ENCODE assay signal across 9 cellular contexts in genomic region chr3:57952208-57952631, GRCh38. TPM values are rescaled to one million over a fixed set of nuclear protein-coding genes. Genes with fewer than 3 reads are reported as not detected.
DNase-seq lines count a peak whose midpoint lies in the region; ATAC-seq, FAIRE-seq and TF ChIP-seq lines count a peak whose summit lies in the region.
"Had no signal": no experiment of that assay in that cellular context is flagged by ENCODE, and none has a peak within 500 bp of the region (broad histone marks: within the 10 kb centered on the region; RNA-seq: fewer than 3 reads in every experiment).

No MANE protein-coding gene starts in this region.

- H3K27me3 ChIP-seq in left ventricle myocardium inferior (ENCODE audit: low read depth), result no peaks in the 10 kb centered on the region

- H3K9me3 ChIP-seq in left ventricle myocardium inferior (replicated peaks), result no peaks in the 10 kb centered on the region

- no peak overlapping the region for H3K27ac Mint-ChIP-seq in immature natural killer cell

- peaks cover 2 to 11% of the 10 kb centered on the region in 2 donors for H3K4me1 Mint-ChIP-seq in immature natural killer cell
- H3K4me1 Mint-ChIP-seq: naive B cell had no signal

- no peaks in the 10 kb centered on the region for H3K9me3 Mint-ChIP-seq in immature natural killer cell
- H3K9me3 Mint-ChIP-seq: naive B cell had no signal

- H3K27ac ChIP-seq in left ventricle myocardium inferior (replicated peaks), result peak overlapping the region; percentile 95

- ATAC-seq in GM19397 (IDR thresholded peaks at IDR 0.05; ENCODE audit: unreplicated experiment), result no peak

- H3K4me3 ChIP-seq in left ventricle myocardium inferior, result peak overlapping the region; percentile 2

- no peak overlapping the region for H3K4me3 Mint-ChIP-seq in immature natural killer cell
- H3K4me3 Mint-ChIP-seq: naive B cell had no signal

- H3K27me3 Mint-ChIP-seq in immature natural killer cell (ENCODE audit: low read depth in 3 of 3), result peaks cover 0 to 5% (median 0%) of the 10 kb centered on the region in 3 donors

- DNase-seq in ELR (ENCODE audit: low read depth) (peak; percentile 70), left ventricle myocardium inferior (peak; percentile 62), putamen (ENCODE audit: low spot score) (peak; percentile 55), immature natural killer cell (no peak), HUDEP-2 (lab: John Stamatoyannopoulos, UW; ENCODE audit: unreplicated experiment in 76 of 76) (no peak)
- DNase-seq in activated CD4-positive, CD25-positive, alpha-beta regulatory T cell (lab: John Stamatoyannopoulos, UW), result no peak
- DNase-seq: naive B cell had no signal

- FAIRE-seq in TTC549 (lab: Jason Lieb, UNC), result peak; percentile 61

- no peaks in the 10 kb centered on the region for H3K36me3 ChIP-seq in left ventricle myocardium inferior

- no peak for TF ChIP-seq CTCF in left ventricle myocardium inferior (IDR thresholded peaks at IDR 0.05; ENCODE audit: borderline replicate concordance)

- H3K4me1 ChIP-seq in left ventricle myocardium inferior, result peaks cover 53% of the 10 kb centered on the region

- intact Hi-C loops in left ventricle myocardium inferior (cut with micrococcal nuclease), result no loop called here

- H3K36me3 Mint-ChIP-seq in immature natural killer cell, result no peaks in the 10 kb centered on the region
- H3K36me3 Mint-ChIP-seq: naive B cell had no signal

RNA-seq across cellular contexts. Expression of gene FLNB, which starts 56.0 kb away (rescaled TPM):
- total RNA-seq in left ventricle myocardium inferior, result 34.8 TPM
- polyA plus RNA-seq in immature natural killer cell, result 10 to 100 TPM in 1 of 3 donors, 1 to 10 TPM in 1, under 1 TPM in 1; 0.94 to 14.9 (median 7.5) TPM

Comparison
In these comparisons a context has a peak if more than half of its experiments do, and no peak if none do; other contexts are left out.
1. DNase-seq: peak in ELR (single experiment), left ventricle myocardium inferior (single experiment) and putamen (single experiment); none in immature natural killer cell (0 of 3), HUDEP-2 (0 of 76) and activated CD4-positive, CD25-positive, alpha-beta regulatory T cell (0 of 4).